In the genomic region with DNA sequence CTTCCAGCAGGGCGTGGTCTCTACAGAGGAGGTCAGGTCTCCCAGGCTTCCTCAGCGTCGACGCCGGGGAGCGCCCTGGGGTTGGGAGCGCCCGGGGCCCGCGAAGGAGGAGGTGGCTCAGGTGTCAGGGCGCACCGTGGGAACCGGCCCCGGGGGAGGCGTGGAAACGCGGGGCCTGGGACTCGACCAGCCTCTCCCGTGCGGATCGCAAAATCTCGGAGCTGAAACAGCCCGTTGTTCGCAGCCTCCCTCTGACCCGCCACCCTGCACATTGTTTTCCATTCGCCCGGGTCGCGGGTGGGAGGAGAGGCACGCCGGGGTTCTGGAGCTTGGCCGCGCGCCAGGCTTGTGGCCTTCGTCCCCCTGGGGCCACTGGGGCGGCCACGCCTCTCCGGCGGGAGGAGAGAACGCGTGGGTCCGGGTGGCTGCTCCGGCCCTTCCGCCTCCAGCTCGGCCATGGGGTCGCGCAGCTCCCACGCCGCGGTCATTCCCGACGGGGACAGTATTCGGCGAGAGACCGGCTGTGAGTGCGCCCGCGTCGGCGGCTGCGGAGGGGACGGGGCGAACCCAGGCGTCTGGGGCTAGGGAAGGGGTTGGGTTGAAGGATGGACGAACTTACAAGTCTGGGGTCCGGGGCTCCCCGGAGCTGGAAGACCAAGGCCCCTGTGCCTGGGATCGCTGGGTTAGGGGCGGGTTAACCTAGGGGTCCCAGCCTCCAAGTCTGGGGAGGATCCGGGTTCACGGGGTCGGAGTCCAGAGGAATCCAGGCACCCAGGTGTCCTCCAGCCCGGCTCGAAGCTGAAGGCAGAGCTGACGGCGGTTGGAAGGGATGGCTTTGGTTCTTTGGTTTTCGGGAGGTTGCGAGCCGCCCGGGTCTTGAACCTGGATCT, we compare ENCODE assay signal across 2 cellular contexts.
TF ChIP-seq lines count a peak whose summit lies in the region.

Gene CHP2, plus strand, starts transcription at position 433 of the 890 bp plus-strand sequence. Its CDS starts 24 bp downstream, at position 457.

TF ChIP-seq in A549, 52 proteins besides CTCF, POLR2A, EP300 and RAD21 (continued from another document):
- TF ChIP-seq, protein P1, sequence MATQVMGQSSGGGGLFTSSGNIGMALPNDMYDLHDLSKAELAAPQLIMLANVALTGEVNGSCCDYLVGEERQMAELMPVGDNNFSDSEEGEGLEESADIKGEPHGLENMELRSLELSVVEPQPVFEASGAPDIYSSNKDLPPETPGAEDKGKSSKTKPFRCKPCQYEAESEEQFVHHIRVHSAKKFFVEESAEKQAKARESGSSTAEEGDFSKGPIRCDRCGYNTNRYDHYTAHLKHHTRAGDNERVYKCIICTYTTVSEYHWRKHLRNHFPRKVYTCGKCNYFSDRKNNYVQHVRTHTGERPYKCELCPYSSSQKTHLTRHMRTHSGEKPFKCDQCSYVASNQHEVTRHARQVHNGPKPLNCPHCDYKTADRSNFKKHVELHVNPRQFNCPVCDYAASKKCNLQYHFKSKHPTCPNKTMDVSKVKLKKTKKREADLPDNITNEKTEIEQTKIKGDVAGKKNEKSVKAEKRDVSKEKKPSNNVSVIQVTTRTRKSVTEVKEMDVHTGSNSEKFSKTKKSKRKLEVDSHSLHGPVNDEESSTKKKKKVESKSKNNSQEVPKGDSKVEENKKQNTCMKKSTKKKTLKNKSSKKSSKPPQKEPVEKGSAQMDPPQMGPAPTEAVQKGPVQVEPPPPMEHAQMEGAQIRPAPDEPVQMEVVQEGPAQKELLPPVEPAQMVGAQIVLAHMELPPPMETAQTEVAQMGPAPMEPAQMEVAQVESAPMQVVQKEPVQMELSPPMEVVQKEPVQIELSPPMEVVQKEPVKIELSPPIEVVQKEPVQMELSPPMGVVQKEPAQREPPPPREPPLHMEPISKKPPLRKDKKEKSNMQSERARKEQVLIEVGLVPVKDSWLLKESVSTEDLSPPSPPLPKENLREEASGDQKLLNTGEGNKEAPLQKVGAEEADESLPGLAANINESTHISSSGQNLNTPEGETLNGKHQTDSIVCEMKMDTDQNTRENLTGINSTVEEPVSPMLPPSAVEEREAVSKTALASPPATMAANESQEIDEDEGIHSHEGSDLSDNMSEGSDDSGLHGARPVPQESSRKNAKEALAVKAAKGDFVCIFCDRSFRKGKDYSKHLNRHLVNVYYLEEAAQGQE (IDR thresholded peaks at IDR 0.05) = no peak
- TF ChIP-seq NPAS2 (CRISPR knock-in tag; IDR thresholded peaks at IDR 0.05; ENCODE audit: borderline replicate concordance) = no peak
- no peak for TF ChIP-seq JUN (IDR thresholded peaks at IDR 0.05)
- TF ChIP-seq ZC3H11A (IDR thresholded peaks at IDR 0.05) = no peak

TF ChIP-seq in neural cell, 6 proteins besides CTCF, POLR2A, EP300 and RAD21 (continued from another document):
- TF ChIP-seq, protein P1 (IDR thresholded peaks at IDR 0.05; ENCODE audit: borderline replicate concordance) = no peak
- no peak for TF ChIP-seq SMC3 (conservative IDR thresholded peaks at IDR 0.05; ENCODE audit: poor library complexity)
